ENCODE assay signal across 9 cellular contexts in the genomic region with DNA sequence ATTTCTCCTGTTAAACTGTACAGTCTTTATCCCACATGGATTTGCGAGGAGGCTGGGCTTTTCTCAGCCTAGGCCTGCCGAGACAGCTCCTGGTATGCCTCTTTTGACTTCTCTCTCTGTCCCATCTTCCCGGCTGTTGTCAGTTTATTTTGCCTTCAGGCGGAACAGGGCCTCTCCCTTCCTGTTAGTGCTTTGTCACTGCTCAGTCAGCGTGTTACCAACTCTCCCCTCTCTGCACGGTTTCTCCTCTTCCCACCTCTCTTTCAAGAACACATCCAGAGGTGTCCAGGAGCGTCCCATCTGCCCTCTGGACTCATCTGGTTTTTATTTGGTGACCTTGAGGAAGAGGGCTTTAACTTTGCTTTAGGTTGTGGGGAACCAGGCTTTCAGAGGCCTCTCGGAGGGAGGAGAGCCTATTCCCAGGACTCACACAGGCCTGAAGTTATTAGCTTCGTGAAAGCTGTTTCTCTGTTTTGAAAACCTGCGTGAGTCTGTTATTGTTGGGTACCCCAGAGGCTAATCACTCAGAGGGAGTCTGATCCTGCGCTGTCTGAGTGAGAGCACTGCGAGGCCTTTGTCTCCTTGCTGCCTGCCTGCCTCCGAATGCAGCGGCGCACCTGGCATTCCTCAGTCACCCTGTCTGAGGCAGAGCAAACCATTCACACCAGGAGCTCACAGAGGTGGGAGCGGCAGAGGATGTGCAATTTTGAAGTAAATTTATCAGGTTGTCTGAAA.
A peak's percentile ranks its signal among the peaks of the same experiment; 100 is the strongest.
DNase-seq lines count a peak whose midpoint lies in the region; ATAC-seq lines count a peak whose summit lies in the region.
"Had no signal": no experiment of that assay in that cellular context is flagged by ENCODE, and none has a peak within 500 bp of the region (broad histone marks: within the 10 kb centered on the region; RNA-seq: fewer than 3 reads in every experiment).

No MANE protein-coding gene starts in this region.

- H3K27me3 Mint-ChIP-seq in T-helper 17 cell = no peaks in the 10 kb centered on the region

- peaks cover 23% of the 10 kb centered on the region for H3K4me1 ChIP-seq in Karpas-422 (ENCODE audit: low read length)

- H3K4me3 ChIP-seq in Karpas-422 (ENCODE audit: low read length) = no peak overlapping the region

- peak overlapping the region; percentile 81 for H2AFZ ChIP-seq in Karpas-422 (ENCODE audit: low read length)

- no peaks in the 10 kb centered on the region for H4K20me1 ChIP-seq in Karpas-422 (ENCODE audit: insufficient read depth, low read depth, low read length)

- no peak overlapping the region for H3K27ac Mint-ChIP-seq in T-helper 17 cell

- H3K9ac ChIP-seq in Karpas-422 (ENCODE audit: low read length) = peak overlapping the region; percentile 26; the same call in 1 of the 2 replicates

- no peaks in the 10 kb centered on the region for H3K27me3 ChIP-seq in Karpas-422 (ENCODE audit: low read length)

- H3K9me3 ChIP-seq in Karpas-422 (ENCODE audit: low read length) (no peaks in the 10 kb centered on the region), T-helper 17 cell (ENCODE audit: control insufficient read depth, low read length, poor library complexity, severe bottlenecking) (no peaks in the 10 kb centered on the region)

- H3K27ac ChIP-seq in Karpas-422 (ENCODE audit: low read length) = no peak overlapping the region

- H3K36me3 ChIP-seq in Karpas-422 (ENCODE audit: insufficient read depth, low read length) = no peaks in the 10 kb centered on the region

- H3K4me3 Mint-ChIP-seq in T-helper 17 cell = no peak overlapping the region

- no peaks in the 10 kb centered on the region for H3K79me2 ChIP-seq in Karpas-422 (ENCODE audit: low read length)

- no peaks in the 10 kb centered on the region for H3K9me2 ChIP-seq in Karpas-422 (replicated peaks; ENCODE audit: insufficient read depth, low read length)

- DNase-seq in Karpas-422 (peak; percentile 46), amniotic stem cell (lab: John Stamatoyannopoulos, UW) (peak; percentile 5), hepatic stellate cell (ENCODE audit: low spot score) (peak; percentile 4), smooth muscle cell of the brain vasculature (ENCODE audit: low read depth, low spot score) (peak; percentile 57), T-helper 17 cell (no peak), GF-D8 (lab: John Stamatoyannopoulos, UW) (no peak), NCI-H524 treated with DMSO at 0.1 percent for 48 hours (lab: John Stamatoyannopoulos, UW) (no peak), NCI-H524 (lab: John Stamatoyannopoulos, UW) (no peak)
- DNase-seq: Kasumi-1 had no signal

- no peak for ATAC-seq in T-helper 17 cell

- H3K4me2 ChIP-seq in Karpas-422 (ENCODE audit: low read depth, low read length, poor library complexity, severe bottlenecking) = peak overlapping the region; percentile 18

- H3K36me3 Mint-ChIP-seq in T-helper 17 cell (ENCODE audit: low read depth) = no peaks in the 10 kb centered on the region

- H3K4me1 Mint-ChIP-seq in T-helper 17 cell = no peaks in the 10 kb centered on the region

Comparison
In these comparisons a context has a peak if more than half of its experiments do, and no peak if none do; other contexts are left out.
1. DNase-seq: peak in Karpas-422 (single experiment), amniotic stem cell (single experiment), hepatic stellate cell (single experiment) and smooth muscle cell of the brain vasculature (single experiment); none in T-helper 17 cell (0 of 3), GF-D8 (single experiment), NCI-H524 treated with DMSO at 0.1 percent for 48 hours (single experiment) and NCI-H524 (0 of 2).